ENCODE assay signal across 1 cellular context in genomic region chr19:38713865-38714264, GRCh38.
TF ChIP-seq lines count a peak whose summit lies in the region.

No MANE protein-coding gene starts in this region.

TF ChIP-seq in H1, 55 proteins besides CTCF, POLR2A, EP300 and RAD21:
- TF ChIP-seq CTBP2 (IDR thresholded peaks at IDR 0.05; ENCODE audit: borderline replicate concordance, insufficient read depth, insufficient read length, low read length) (no peak), YY1 (IDR thresholded peaks at IDR 0.05; ENCODE audit: low read depth, low read length) (no peak), POU5F1 (IDR thresholded peaks at IDR 0.05; ENCODE audit: low read depth, low read length) (no peak), USF2 (IDR thresholded peaks at IDR 0.05; ENCODE audit: low read length) (no peak), SAP30 (IDR thresholded peaks at IDR 0.05; ENCODE audit: insufficient read depth, insufficient replicate concordance, low read length) (no peak), SP2 (IDR thresholded peaks at IDR 0.05; ENCODE audit: low read length) (no peak), MAX (IDR thresholded peaks at IDR 0.05) (no peak), SIRT6 (IDR thresholded peaks at IDR 0.05; ENCODE audit: low read length) (no peak), POLR2AphosphoS5 (IDR thresholded peaks at IDR 0.05; ENCODE audit: low read depth, low read length) (no peak), RBBP5 (IDR thresholded peaks at IDR 0.05; ENCODE audit: borderline replicate concordance, low read depth, low read length) (no peak), KDM1A (IDR thresholded peaks at IDR 0.05; ENCODE audit: borderline replicate concordance, low read length) (no peak), ASH2L (IDR thresholded peaks at IDR 0.05; ENCODE audit: low read length) (no peak), RXRA (IDR thresholded peaks at IDR 0.05; ENCODE audit: insufficient read depth, low read depth, low read length) (no peak), SP1 (IDR thresholded peaks at IDR 0.05; ENCODE audit: low read depth, low read length) (no peak)
TF ChIP-seq in H1: peak in this region for 0.
